ENCODE assay signal across 22 cellular contexts in genomic region chr16:67558859-67559258, GRCh38. TPM values are rescaled to one million over a fixed set of nuclear protein-coding genes. Genes with fewer than 3 reads are reported as not detected.
DNase-seq lines count a peak whose midpoint lies in the region; ATAC-seq and TF ChIP-seq lines count a peak whose summit lies in the region.
"Had no signal": no experiment of that assay in that cellular context is flagged by ENCODE, and none has a peak within 500 bp of the region (broad histone marks: within the 10 kb centered on the region; RNA-seq: fewer than 3 reads in every experiment).

No MANE protein-coding gene starts in this region.

- H3K27ac Mint-ChIP-seq in activated naive CD4-positive, alpha-beta T cell treated with anti-CD3 and anti-CD28 coated beads for 36 hours: peak overlapping the region; percentile 41
- H3K27ac Mint-ChIP-seq in CD4-positive, CD25-positive, alpha-beta regulatory T cell: peak overlapping the region in 2 of 3 donors; percentile 67 to 83

- H2AFZ ChIP-seq in OCI-LY7 (ENCODE audit: low read length): no peak overlapping the region

- H3K27me3 ChIP-seq in CD4-positive, CD25-positive, alpha-beta regulatory T cell (ENCODE audit: control insufficient read depth, insufficient read depth, low read length): no peaks in the 10 kb centered on the region
- H3K27me3 ChIP-seq in sigmoid colon (no peaks in the 10 kb centered on the region), tibial nerve (no peaks in the 10 kb centered on the region)
- H3K27me3 ChIP-seq: MG63 had no signal

- H3K27ac ChIP-seq in CD4-positive, CD25-positive, alpha-beta regulatory T cell (ENCODE audit: insufficient read depth, low read length, poor library complexity, severe bottlenecking): no peak overlapping the region
- H3K27ac ChIP-seq in OCI-LY7 (ENCODE audit: low read depth, low read length, poor library complexity, severe bottlenecking) (peak overlapping the region; percentile 34), sigmoid colon (no peak overlapping the region), tibial nerve (no peak overlapping the region)

- H3K4me3 Mint-ChIP-seq in activated naive CD4-positive, alpha-beta T cell treated with anti-CD3 and anti-CD28 coated beads for 36 hours: no peak overlapping the region
- peak overlapping the region in 1 of 4 donors; percentile 54 for H3K4me3 Mint-ChIP-seq in CD4-positive, CD25-positive, alpha-beta regulatory T cell
- H3K4me3 Mint-ChIP-seq: CD4-positive, alpha-beta T cell had no signal

- H3K79me2 ChIP-seq in OCI-LY7 (ENCODE audit: insufficient read depth, low read depth, low read length): peaks cover 85% of the 10 kb centered on the region

- POLR2A ChIA-PET in OCI-LY7 (lab: Charles Lee): interaction anchor here (0.7 to 8.0 kb wide), 6 partner anchors 9 to 101 kb away, joined by 3 to 251 read pairs (median 6); partner anchors contain the start of genes ACD, CARMIL2 and PARD6A

- H3K9me2 ChIP-seq in OCI-LY7 (ENCODE audit: insufficient read depth, low read length): no peaks in the 10 kb centered on the region

- H3K4me2 ChIP-seq in OCI-LY7 (ENCODE audit: low read length): peak overlapping the region; percentile 92

- peaks cover 54% of the 10 kb centered on the region for H3K4me1 ChIP-seq in CD4-positive, CD25-positive, alpha-beta regulatory T cell (ENCODE audit: control insufficient read depth, insufficient read depth, low read length, poor library complexity, severe bottlenecking)
- peaks cover 74% of the 10 kb centered on the region for H3K4me1 ChIP-seq in OCI-LY7 (ENCODE audit: insufficient read depth, low read length, poor library complexity, severe bottlenecking)
- H3K4me1 ChIP-seq in sigmoid colon: peaks cover 0 to 15% (median 7%) of the 10 kb centered on the region in 4 donors
- H3K4me1 ChIP-seq in tibial nerve: peaks cover 0 to 18% (median 9%) of the 10 kb centered on the region in 4 donors

- CTCF ChIA-PET in activated naive CD4-positive, alpha-beta T cell treated with anti-CD3 and anti-CD28 coated beads for 36 hours (lab: Charles Lee): interaction anchor here (0.7 to 9.9 kb wide), 6 partner anchors 11 to 114 kb away, joined by 3 to 142 read pairs (median 5); no protein-coding TSS in a partner anchor
- CTCF ChIA-PET in OCI-LY7 (lab: Charles Lee; ENCODE audit: unreplicated experiment): interaction anchor here (0.6 to 1.1 kb wide), 2 partner anchors 12 to 111 kb away, joined by 3 to 7 read pairs; no protein-coding TSS in a partner anchor

- ATAC-seq in CD4-positive, CD25-positive, alpha-beta regulatory T cell (ENCODE audit: low read depth in 2 of 2): no peak
- ATAC-seq in HG02852 (IDR thresholded peaks at IDR 0.05; ENCODE audit: unreplicated experiment) (no peak), HG02885 (IDR thresholded peaks at IDR 0.05; ENCODE audit: poor library complexity, unreplicated experiment) (no peak)

- DNase-seq in activated naive CD4-positive, alpha-beta T cell treated with anti-CD3 and anti-CD28 coated beads for 36 hours: no peak
- DNase-seq in activated naive CD4-positive, alpha-beta T cell treated with anti-CD3 and anti-CD28 coated beads, Interleukin-2, amount 50 U/mL, for 16 hours: no peak
- DNase-seq in CD4-positive, CD25-positive, alpha-beta regulatory T cell: no peak
- no peak for DNase-seq in OCI-LY7 (ENCODE audit: low spot score)
- DNase-seq in sigmoid colon: peak; percentile 25
- no peak for DNase-seq in tibial nerve (ENCODE audit: low spot score in 2 of 2)
- DNase-seq: CD4-positive, alpha-beta T cell; COR-L47; DMS 273 treated with DMSO at 0.1 percent for 48 hours; GOT3; HCEC 1CT; Kasumi-1; MG63; NCI-H1417; NCI-H1694 treated with DMSO at 0.1 percent for 48 hours; NCI-H2081 treated with DMSO at 0.1 percent for 48 hours; NCI-H446; NCI-H526; SHP77 had no signal

- no TSS peak for BruUV-seq in OCI-LY7 (replicated peaks; lab: Mats Ljungman, UMichigan)

- WGBS in sigmoid colon, 2 donors: 88 to 90% methylated on average over 1 of the region's 1 CpG
- WGBS in tibial nerve, 2 donors: 77 to 83% methylated on average over 1 of the region's 1 CpG

- H3K9me3 Mint-ChIP-seq in activated naive CD4-positive, alpha-beta T cell treated with anti-CD3 and anti-CD28 coated beads for 36 hours: no peaks in the 10 kb centered on the region
- no peaks in the 10 kb centered on the region for H3K9me3 Mint-ChIP-seq in CD4-positive, CD25-positive, alpha-beta regulatory T cell
- H3K9me3 Mint-ChIP-seq: CD4-positive, alpha-beta T cell; IgD-negative memory B cell had no signal

- no peaks in the 10 kb centered on the region for H3K27me3 Mint-ChIP-seq in activated naive CD4-positive, alpha-beta T cell treated with anti-CD3 and anti-CD28 coated beads for 36 hours (ENCODE audit: low read depth)
- no peaks in the 10 kb centered on the region for H3K27me3 Mint-ChIP-seq in CD4-positive, CD25-positive, alpha-beta regulatory T cell
- H3K27me3 Mint-ChIP-seq: CD4-positive, alpha-beta T cell; IgD-negative memory B cell had no signal

- TF ChIP-seq EP300 in sigmoid colon (IDR thresholded peaks at IDR 0.05) (no peak), tibial nerve (IDR thresholded peaks at IDR 0.05) (no peak)

- no peaks in the 10 kb centered on the region for H4K20me1 ChIP-seq in OCI-LY7 (ENCODE audit: insufficient read depth, low read length)

- TF ChIP-seq POLR2A in sigmoid colon (IDR thresholded peaks at IDR 0.05): no peak
- no peak for TF ChIP-seq POLR2A in tibial nerve (IDR thresholded peaks at IDR 0.05)

- TF ChIP-seq CTCF in OCI-LY7 (conservative IDR thresholded peaks at IDR 0.05; ENCODE audit: low read length): no peak
- TF ChIP-seq CTCF in sigmoid colon (IDR thresholded peaks at IDR 0.05): no peak
- TF ChIP-seq CTCF in tibial nerve (IDR thresholded peaks at IDR 0.05): no peak

- H3K36me3 ChIP-seq in CD4-positive, CD25-positive, alpha-beta regulatory T cell (ENCODE audit: control insufficient read depth, insufficient read depth, low read length): no peaks in the 10 kb centered on the region
- H3K36me3 ChIP-seq in OCI-LY7 (ENCODE audit: insufficient read depth, low read length): peaks cover 63% of the 10 kb centered on the region; the same call in 1 of the 2 replicates
- no peaks in the 10 kb centered on the region for H3K36me3 ChIP-seq in sigmoid colon
- no peaks in the 10 kb centered on the region for H3K36me3 ChIP-seq in tibial nerve
- H3K36me3 ChIP-seq: MG63 had no signal

- H3K36me3 Mint-ChIP-seq in activated naive CD4-positive, alpha-beta T cell treated with anti-CD3 and anti-CD28 coated beads for 36 hours (ENCODE audit: low read depth): peaks cover 3% of the 10 kb centered on the region
- peaks cover 10% of the 10 kb centered on the region for H3K36me3 Mint-ChIP-seq in CD4-positive, CD25-positive, alpha-beta regulatory T cell

- intact Hi-C loops in activated naive CD4-positive, alpha-beta T cell treated with anti-CD3 and anti-CD28 coated beads for 36 hours (cut with micrococcal nuclease): no loop called here
- intact Hi-C loops in OCI-LY7 (cut with micrococcal nuclease; ENCODE audit: unreplicated experiment): no loop called here
- intact Hi-C loops in sigmoid colon (cut with DNase I): no loop called here

- H3K4me1 Mint-ChIP-seq in activated naive CD4-positive, alpha-beta T cell treated with anti-CD3 and anti-CD28 coated beads for 36 hours (ENCODE audit: low read depth): peaks cover 50% of the 10 kb centered on the region
- peaks cover 14 to 64% (median 44%) of the 10 kb centered on the region in 4 donors for H3K4me1 Mint-ChIP-seq in CD4-positive, CD25-positive, alpha-beta regulatory T cell

- H3K9me3 ChIP-seq in CD4-positive, CD25-positive, alpha-beta regulatory T cell (ENCODE audit: control insufficient read depth in 2 of 2, low read length in 2 of 2): no peaks in the 10 kb centered on the region
- no peaks in the 10 kb centered on the region for H3K9me3 ChIP-seq in OCI-LY7 (ENCODE audit: low read length)
- H3K9me3 ChIP-seq in sigmoid colon: no peaks in the 10 kb centered on the region
- no peaks in the 10 kb centered on the region for H3K9me3 ChIP-seq in tibial nerve
- H3K9me3 ChIP-seq: MG63 had no signal

- no peak overlapping the region for H3K4me3 ChIP-seq in CD4-positive, CD25-positive, alpha-beta regulatory T cell (ENCODE audit: low read depth, low read length)
- H3K4me3 ChIP-seq in OCI-LY7 (ENCODE audit: low read depth, low read length, poor library complexity, severe bottlenecking) (peak overlapping the region; percentile 84), sigmoid colon (no peak overlapping the region), tibial nerve (no peak overlapping the region)
- H3K4me3 ChIP-seq: MG63 had no signal

RNA-seq across cellular contexts. Expression of gene CTCF, which starts 3.5 kb away (rescaled TPM):
- 10 to 100 TPM; 51.2 to 52.3 TPM for total RNA-seq in activated naive CD4-positive, alpha-beta T cell treated with anti-CD3 and anti-CD28 coated beads for 36 hours
- total RNA-seq in CD4-positive, CD25-positive, alpha-beta regulatory T cell: 63.6 TPM
- 10 to 100 TPM; 44.5 to 80.2 (median 52.9) TPM for polyA plus RNA-seq in CD4-positive, CD25-positive, alpha-beta regulatory T cell
- 70.6 and 72.1 TPM in 2 replicates for total RNA-seq in OCI-LY7 (2014; rRNA removed; shearing (Covaris generic))
- 83.5 and 93.3 TPM in 2 replicates for total RNA-seq in OCI-LY7 (2022)
- 10 to 100 TPM; 29.2 to 45.7 (median 35.8) TPM for total RNA-seq in sigmoid colon
- 10 to 100 TPM; 25.8 to 28.8 (median 27.5) TPM for polyA plus RNA-seq in sigmoid colon
- 10 to 100 TPM; 26.1 to 39.6 (median 31.8) TPM for total RNA-seq in tibial nerve

RNA-seq across cellular contexts. Expression of gene RIPOR1, which starts 30.2 kb away (rescaled TPM):
- 10 to 100 TPM; 34.2 to 41.9 TPM for total RNA-seq in activated naive CD4-positive, alpha-beta T cell treated with anti-CD3 and anti-CD28 coated beads for 36 hours
- total RNA-seq in CD4-positive, CD25-positive, alpha-beta regulatory T cell: 16.6 TPM
- polyA plus RNA-seq in CD4-positive, CD25-positive, alpha-beta regulatory T cell: 1 to 10 TPM in 3 of 4 donors, under 1 TPM in 1; 0.91 to 3.1 (median 2.1) TPM
- 8.9 and 9.7 TPM in 2 replicates for total RNA-seq in OCI-LY7 (2014; rRNA removed; shearing (Covaris generic))
- total RNA-seq in OCI-LY7 (2022) (26.4 and 40.2 TPM in 2 replicates), sigmoid colon (10 to 100 TPM; 23.9 to 60.9 (median 35.2) TPM), tibial nerve (100 to 1,000 TPM in 2 of 4 donors, 10 to 100 TPM in 2; 50.6 to 112 (median 85.1) TPM)
- polyA plus RNA-seq in sigmoid colon: 10 to 100 TPM; 10.2 to 26.7 (median 11.8) TPM
